ENCODE assay signal across 7 cellular contexts in the genomic region with DNA sequence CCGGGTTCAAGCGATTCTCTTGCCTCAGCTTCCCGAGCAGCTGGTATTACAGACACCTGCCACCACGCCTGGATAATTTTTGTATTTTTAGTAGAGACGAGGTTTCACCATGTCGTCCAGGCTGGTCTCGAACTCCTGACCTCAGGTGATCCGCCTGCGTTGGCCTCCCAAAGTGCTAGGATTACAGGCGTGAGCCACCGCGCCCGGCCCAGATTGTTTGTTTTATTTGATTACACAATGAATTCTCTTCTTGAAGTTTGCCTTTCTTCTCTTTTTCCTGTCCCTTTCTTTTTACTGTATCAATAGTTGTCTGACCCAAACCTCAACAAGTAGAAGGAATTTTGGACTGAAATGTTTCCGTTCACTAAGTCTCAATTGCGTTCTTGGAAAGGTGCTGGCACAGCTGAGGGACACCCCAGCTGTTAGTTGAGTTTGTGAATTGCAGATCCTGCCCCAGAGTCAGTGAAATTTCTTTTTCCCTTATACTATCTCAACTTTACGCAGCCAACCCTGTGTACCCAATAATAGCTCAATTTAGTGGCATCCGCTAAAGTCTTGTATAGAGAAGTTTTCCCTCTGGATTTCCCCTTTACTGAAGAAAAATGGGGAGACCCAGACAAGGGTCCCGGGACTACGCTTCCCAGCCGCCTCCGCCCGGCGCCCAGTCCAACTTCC. TPM values are rescaled to one million over a fixed set of nuclear protein-coding genes. Genes with fewer than 3 reads are reported as not detected.
A peak's percentile ranks its signal among the peaks of the same experiment; 100 is the strongest.
DNase-seq lines count a peak whose midpoint lies in the region; ATAC-seq and TF ChIP-seq lines count a peak whose summit lies in the region.

No MANE protein-coding gene starts in this region.

- ATAC-seq in T-cell (replicated peaks in 1 of 4) (no peak), HG02884 (IDR thresholded peaks at IDR 0.05; ENCODE audit: unreplicated experiment) (no peak), GM18520 (IDR thresholded peaks at IDR 0.05; ENCODE audit: unreplicated experiment) (no peak)

- H3K27ac Mint-ChIP-seq in T-cell, result peak overlapping the region in 1 of 2 donors; percentile 64

- H3K9ac ChIP-seq in smooth muscle cell (ENCODE audit: low read depth), result no peak overlapping the region

- H3K36me3 Mint-ChIP-seq in T-cell, result no peaks in the 10 kb centered on the region

- H3K9me3 ChIP-seq in HEK293 (ENCODE audit: control insufficient read depth, insufficient read depth, low read depth, low read length), result no peaks in the 10 kb centered on the region
- no peaks in the 10 kb centered on the region for H3K9me3 ChIP-seq in smooth muscle cell (replicated peaks; ENCODE audit: low read depth)

- H3K4me1 Mint-ChIP-seq in T-cell, result peaks cover 32 to 38% (median 35%) of the 10 kb centered on the region in 3 donors

- H3K4me1 ChIP-seq in HEK293 (ENCODE audit: control insufficient read depth, insufficient read depth, low read length) (no peaks in the 10 kb centered on the region), smooth muscle cell (ENCODE audit: low read depth) (no peaks in the 10 kb centered on the region)

- peaks cover 0 to 9% of the 10 kb centered on the region in 2 donors for H3K27me3 Mint-ChIP-seq in T-cell

- no peak overlapping the region; the same call in 1 of the 2 replicates for H3K4me3 ChIP-seq in HEK293 (ENCODE audit: low read depth, low read length)
- H3K4me3 ChIP-seq in fibroblast of the aortic adventitia (ENCODE audit: low read depth, low read length), result peak overlapping the region; percentile 10
- H3K4me3 ChIP-seq in smooth muscle cell, result peak overlapping the region; percentile 33

- peak overlapping the region; percentile 60 to 75 (median 63) for H3K4me3 Mint-ChIP-seq in T-cell

- POLR2A ChIA-PET in HEK293 (lab: Yijun Ruan, JAX), result interaction anchor here (1.0 to 1.5 kb wide), 3 partner anchors 202 to 1028 kb away, joined by 3 read pairs; no protein-coding TSS in a partner anchor
- POLR2A ChIA-PET in T-cell (lab: Charles Lee), result interaction anchor here in 1 of 2 donors (0.5 kb wide), 1 partner anchor 627 kb away, joined by 3 read pairs; no protein-coding TSS in a partner anchor

- no peaks in the 10 kb centered on the region for H3F3A ChIP-seq in smooth muscle cell (ENCODE audit: low read depth)

- CTCF ChIA-PET in HEK293 (lab: Yijun Ruan, JAX) (interaction anchor here (0.6 to 1.0 kb wide), 2 partner anchors 58 to 115 kb away, joined by 3 read pairs; no protein-coding TSS in a partner anchor), T-cell (lab: Charles Lee) (interaction anchor here in 1 of 2 donors (1.1 to 1.3 kb wide), 4 partner anchors 19 to 629 kb away, joined by 3 to 5 read pairs (median 4); a partner anchor contains a TSS)

- WGBS in smooth muscle cell (ENCODE audit: low lambda C conversion rate), result 67% methylated on average over 23 of the region's 23 CpGs

- no peaks in the 10 kb centered on the region for H3K27me3 ChIP-seq in smooth muscle cell (ENCODE audit: low read depth)

- H3K79me2 ChIP-seq in smooth muscle cell (ENCODE audit: low read depth), result peaks cover 11% of the 10 kb centered on the region

- no peak overlapping the region for H3K27ac ChIP-seq in HEK293 (ENCODE audit: extremely low read depth, low read depth, low read length)
- H3K27ac ChIP-seq in smooth muscle cell (ENCODE audit: low read depth), result no peak overlapping the region

- TF ChIP-seq CTCF in HEK293 (tag by site-specific recombination; IDR thresholded peaks at IDR 0.05) (no peak), fibroblast of the aortic adventitia (IDR thresholded peaks at IDR 0.05; ENCODE audit: insufficient read depth, low read length) (no peak), smooth muscle cell (IDR thresholded peaks at IDR 0.05; ENCODE audit: borderline replicate concordance, insufficient read depth, poor library complexity, severe bottlenecking) (no peak)

- H3K9me3 Mint-ChIP-seq in T-cell, result no peaks in the 10 kb centered on the region

- H3K4me2 ChIP-seq in smooth muscle cell, result peak overlapping the region; percentile 70

- no peak for DNase-seq in T-cell
- DNase-seq in fibroblast of the aortic adventitia (ENCODE audit: low read depth), result no peak
- no peak for DNase-seq in smooth muscle cell (lab: John Stamatoyannopoulos, UW; ENCODE audit: unreplicated experiment)
- no peak for DNase-seq in CD1c-positive myeloid dendritic cell (ENCODE audit: extremely low spot score)

- H3K36me3 ChIP-seq in HEK293 (ENCODE audit: control insufficient read depth in 2 of 2, insufficient read depth in 1 of 2, low read length in 2 of 2) (no peaks in the 10 kb centered on the region), smooth muscle cell (ENCODE audit: low read depth) (no peaks in the 10 kb centered on the region)

- no peaks in the 10 kb centered on the region for H4K20me1 ChIP-seq in smooth muscle cell (ENCODE audit: low read depth)

- H2AFZ ChIP-seq in smooth muscle cell (ENCODE audit: low read depth), result peak overlapping the region; percentile 48

TF ChIP-seq in HEK293, 187 proteins besides CTCF, POLR2A, EP300 and RAD21 (continues in another document):
- TF ChIP-seq ZNF121 (tag by site-specific recombination; IDR thresholded peaks at IDR 0.05), result no peak
- no peak for TF ChIP-seq ZNF747 (tag by site-specific recombination; IDR thresholded peaks at IDR 0.05)
- peak; percentile 72 for TF ChIP-seq ZBTB20 (tag by site-specific recombination; IDR thresholded peaks at IDR 0.05)
- TF ChIP-seq, protein P1, sequence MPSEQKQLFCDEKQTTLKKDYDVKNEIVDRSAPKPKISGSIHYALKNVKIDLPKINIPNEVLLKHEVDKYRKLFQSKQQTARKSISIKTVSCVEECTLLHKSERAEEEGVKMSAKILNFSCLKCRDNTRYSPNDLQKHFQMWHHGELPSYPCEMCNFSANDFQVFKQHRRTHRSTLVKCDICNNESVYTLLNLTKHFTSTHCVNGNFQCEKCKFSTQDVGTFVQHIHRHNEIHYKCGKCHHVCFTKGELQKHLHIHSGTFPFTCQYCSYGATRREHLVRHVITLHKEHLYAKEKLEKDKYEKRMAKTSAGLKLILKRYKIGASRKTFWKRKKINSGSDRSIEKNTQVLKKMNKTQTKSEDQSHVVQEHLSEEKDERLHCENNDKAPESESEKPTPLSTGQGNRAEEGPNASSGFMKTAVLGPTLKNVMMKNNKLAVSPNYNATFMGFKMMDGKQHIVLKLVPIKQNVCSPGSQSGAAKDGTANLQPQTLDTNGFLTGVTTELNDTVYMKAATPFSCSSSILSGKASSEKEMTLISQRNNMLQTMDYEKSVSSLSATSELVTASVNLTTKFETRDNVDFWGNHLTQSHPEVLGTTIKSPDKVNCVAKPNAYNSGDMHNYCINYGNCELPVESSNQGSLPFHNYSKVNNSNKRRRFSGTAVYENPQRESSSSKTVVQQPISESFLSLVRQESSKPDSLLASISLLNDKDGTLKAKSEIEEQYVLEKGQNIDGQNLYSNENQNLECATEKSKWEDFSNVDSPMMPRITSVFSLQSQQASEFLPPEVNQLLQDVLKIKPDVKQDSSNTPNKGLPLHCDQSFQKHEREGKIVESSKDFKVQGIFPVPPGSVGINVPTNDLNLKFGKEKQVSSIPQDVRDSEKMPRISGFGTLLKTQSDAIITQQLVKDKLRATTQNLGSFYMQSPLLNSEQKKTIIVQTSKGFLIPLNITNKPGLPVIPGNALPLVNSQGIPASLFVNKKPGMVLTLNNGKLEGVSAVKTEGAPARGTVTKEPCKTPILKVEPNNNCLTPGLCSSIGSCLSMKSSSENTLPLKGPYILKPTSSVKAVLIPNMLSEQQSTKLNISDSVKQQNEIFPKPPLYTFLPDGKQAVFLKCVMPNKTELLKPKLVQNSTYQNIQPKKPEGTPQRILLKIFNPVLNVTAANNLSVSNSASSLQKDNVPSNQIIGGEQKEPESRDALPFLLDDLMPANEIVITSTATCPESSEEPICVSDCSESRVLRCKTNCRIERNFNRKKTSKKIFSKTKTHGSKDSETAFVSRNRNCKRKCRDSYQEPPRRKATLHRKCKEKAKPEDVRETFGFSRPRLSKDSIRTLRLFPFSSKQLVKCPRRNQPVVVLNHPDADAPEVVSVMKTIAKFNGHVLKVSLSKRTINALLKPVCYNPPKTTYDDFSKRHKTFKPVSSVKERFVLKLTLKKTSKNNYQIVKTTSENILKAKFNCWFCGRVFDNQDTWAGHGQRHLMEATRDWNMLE (tag by site-specific recombination; conservative IDR thresholded peaks at IDR 0.05; ENCODE audit: low read depth), result 0 out of 2 replicates have a peak, but pooled peaks have one; percentile 16
- peak; percentile 80; the same call in 1 of the 2 replicates for TF ChIP-seq ZBTB48 (tag by site-specific recombination; IDR thresholded peaks at IDR 0.05)
- peak; percentile 71 for TF ChIP-seq ZNF335 (tag by site-specific recombination; conservative IDR thresholded peaks at IDR 0.05)
- peak; percentile 50 for TF ChIP-seq PRDM1 (tag by site-specific recombination; IDR thresholded peaks at IDR 0.05)
- TF ChIP-seq, protein P2, sequence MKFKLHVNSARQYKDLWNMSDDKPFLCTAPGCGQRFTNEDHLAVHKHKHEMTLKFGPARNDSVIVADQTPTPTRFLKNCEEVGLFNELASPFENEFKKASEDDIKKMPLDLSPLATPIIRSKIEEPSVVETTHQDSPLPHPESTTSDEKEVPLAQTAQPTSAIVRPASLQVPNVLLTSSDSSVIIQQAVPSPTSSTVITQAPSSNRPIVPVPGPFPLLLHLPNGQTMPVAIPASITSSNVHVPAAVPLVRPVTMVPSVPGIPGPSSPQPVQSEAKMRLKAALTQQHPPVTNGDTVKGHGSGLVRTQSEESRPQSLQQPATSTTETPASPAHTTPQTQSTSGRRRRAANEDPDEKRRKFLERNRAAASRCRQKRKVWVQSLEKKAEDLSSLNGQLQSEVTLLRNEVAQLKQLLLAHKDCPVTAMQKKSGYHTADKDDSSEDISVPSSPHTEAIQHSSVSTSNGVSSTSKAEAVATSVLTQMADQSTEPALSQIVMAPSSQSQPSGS (tag by site-specific recombination; IDR thresholded peaks at IDR 0.05; ENCODE audit: low read depth), result no peak
- TF ChIP-seq ZFP69B (tag by site-specific recombination; IDR thresholded peaks at IDR 0.05), result no peak
- TF ChIP-seq IKZF3 (tag by site-specific recombination; IDR thresholded peaks at IDR 0.05), result peak; percentile 56; the same call in 1 of the 2 replicates
- TF ChIP-seq ZNF24 (tag by site-specific recombination; IDR thresholded peaks at IDR 0.05), result no peak

RNA-seq across cellular contexts. Expression of a gene that starts 0.6 kb away (rescaled TPM):
- total RNA-seq in T-cell, result 10 to 100 TPM; 15.8 to 29.7 (median 20.3) TPM
- 9.1 and 10.8 TPM in 2 replicates for total RNA-seq in fibroblast of the aortic adventitia (ENCODE audit: low replicate concordance)
- total RNA-seq in smooth muscle cell, result 10.1 and 12.9 TPM in 2 replicates
- 4.5 and 5.1 TPM in 2 replicates for polyA plus RNA-seq in smooth muscle cell
